ENCODE assay signal across 8 cellular contexts in the genomic region with DNA sequence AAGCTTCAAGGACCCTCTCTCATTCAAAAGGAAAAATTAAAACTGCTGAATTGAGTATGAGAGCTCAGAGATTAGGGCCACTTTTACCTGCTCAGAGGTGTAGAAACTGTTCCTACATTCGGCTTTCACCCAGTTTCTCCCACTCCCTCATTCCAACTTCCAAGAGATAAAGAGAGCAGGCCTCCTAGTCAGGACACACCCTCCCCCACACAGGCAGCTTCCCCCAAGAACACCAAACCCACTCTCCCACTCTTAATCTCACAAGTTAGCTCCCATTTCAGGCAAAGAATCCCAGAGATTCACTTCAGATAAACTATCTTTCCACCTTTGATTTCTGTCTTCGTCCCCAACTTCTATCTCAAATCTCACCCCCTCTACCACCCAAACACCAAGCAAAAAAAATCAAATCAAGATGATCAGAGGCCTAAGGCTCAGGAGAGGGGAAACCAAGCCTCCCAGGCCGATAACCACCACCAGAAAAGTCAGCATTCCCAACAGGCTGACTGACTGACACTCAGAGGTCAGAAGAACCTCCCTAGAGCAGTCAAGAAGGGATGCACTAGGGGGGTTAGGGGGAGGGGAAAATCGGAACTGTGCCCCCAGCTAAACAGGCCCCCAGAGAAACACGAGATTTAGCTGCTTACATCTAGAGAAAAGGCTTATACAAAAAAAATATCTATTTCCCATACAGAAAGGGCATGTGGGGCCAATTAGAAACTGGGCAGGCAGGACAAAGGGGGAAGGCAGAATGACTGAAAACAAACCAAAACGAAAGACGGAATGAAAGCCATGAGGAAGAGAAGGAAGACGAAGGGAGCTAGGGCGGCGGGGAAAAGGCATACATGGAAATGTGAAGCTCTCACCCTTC. TPM values are rescaled to one million over a fixed set of nuclear protein-coding genes. Genes with fewer than 3 reads are reported as not detected.
DNase-seq lines count a peak whose midpoint lies in the region; ATAC-seq and TF ChIP-seq lines count a peak whose summit lies in the region.

No MANE protein-coding gene starts in this region.

- no peak for TF ChIP-seq CTCF in thoracic aorta (IDR thresholded peaks at IDR 0.05)

- no peak for ATAC-seq in thoracic aorta (ENCODE audit: insufficient number of reproducible peaks, low FRiP score, low read depth)
- no peak for ATAC-seq in GM18511 (IDR thresholded peaks at IDR 0.05; ENCODE audit: unreplicated experiment)

- H3K27ac Mint-ChIP-seq in activated CD4-positive, alpha-beta T cell treated with anti-CD3 and anti-CD28 coated beads, Interleukin-2, amount 10 ng/mL, durations not matched to agents 24 days and 14 days = peak overlapping the region; percentile 90

- intact Hi-C loops in activated CD4-positive, alpha-beta T cell treated with anti-CD3 and anti-CD28 coated beads, Interleukin-2, amount 10 ng/mL, durations not matched to agents 24 days and 14 days (cut with micrococcal nuclease) = loop anchor here (1.0 kb wide), 1 partner anchor 25 kb away; the partner anchor contains the start of genes ACIN1 and C14orf119

- H3K4me1 Mint-ChIP-seq in activated CD4-positive, alpha-beta T cell treated with anti-CD3 and anti-CD28 coated beads, Interleukin-2, amount 10 ng/mL, durations not matched to agents 24 days and 14 days = peaks cover 28% of the 10 kb centered on the region

- DNase-seq in activated CD4-positive, alpha-beta T cell treated with anti-CD3 and anti-CD28 coated beads, Interleukin-2, amount 10 ng/mL, durations not matched to agents 24 days and 14 days = peak; percentile 58
- no peak for DNase-seq in activated CD4-positive, alpha-beta T cell treated with anti-CD3 and anti-CD28 coated beads, Interleukin-2, amount 50 U/mL, for 1 hour
- peak; percentile 49 for DNase-seq in adipocyte (ENCODE audit: low read depth)
- no peak for DNase-seq in thoracic aorta (ENCODE audit: low spot score)
- DNase-seq in NCI-H345 treated with DMSO at 0.1 percent for 48 hours (lab: John Stamatoyannopoulos, UW; ENCODE audit: unreplicated experiment) = no peak
- DNase-seq in NCI-H526 (lab: John Stamatoyannopoulos, UW) = no peak

- H3K9me3 ChIP-seq in adipocyte (ENCODE audit: control insufficient read depth, low read length) (no peaks in the 10 kb centered on the region), thoracic aorta (no peaks in the 10 kb centered on the region)

- H3K36me3 ChIP-seq in adipocyte (ENCODE audit: control insufficient read depth, insufficient read depth, low read length, severe bottlenecking) (peaks cover 70% of the 10 kb centered on the region), thoracic aorta (peaks cover 45% of the 10 kb centered on the region)

- H3K27ac ChIP-seq in layer of hippocampus (ENCODE audit: low read depth, low read length) (peak overlapping the region; percentile 94), thoracic aorta (peak overlapping the region; percentile 4 to 78)

- no peaks in the 10 kb centered on the region for H3K27me3 Mint-ChIP-seq in activated CD4-positive, alpha-beta T cell treated with anti-CD3 and anti-CD28 coated beads, Interleukin-2, amount 10 ng/mL, durations not matched to agents 24 days and 14 days

- H3K36me3 Mint-ChIP-seq in activated CD4-positive, alpha-beta T cell treated with anti-CD3 and anti-CD28 coated beads, Interleukin-2, amount 10 ng/mL, durations not matched to agents 24 days and 14 days (ENCODE audit: low read depth) = peaks cover 55% of the 10 kb centered on the region

- peak overlapping the region; percentile 98 for H3K4me3 Mint-ChIP-seq in activated CD4-positive, alpha-beta T cell treated with anti-CD3 and anti-CD28 coated beads, Interleukin-2, amount 10 ng/mL, durations not matched to agents 24 days and 14 days

- peak overlapping the region; percentile 95 for H3K4me3 ChIP-seq in adipocyte (ENCODE audit: low read length)
- peak overlapping the region; percentile 90 for H3K4me3 ChIP-seq in thoracic aorta

- H3K4me1 ChIP-seq in adipocyte (ENCODE audit: control insufficient read depth, insufficient read depth, low read length) = peaks cover 61% of the 10 kb centered on the region
- H3K4me1 ChIP-seq in thoracic aorta (ENCODE audit: control insufficient read depth in 1 of 2, low read depth in 2 of 2) = peaks cover 16 to 30% of the 10 kb centered on the region in 2 donors

- no peaks in the 10 kb centered on the region for H3K9me3 Mint-ChIP-seq in activated CD4-positive, alpha-beta T cell treated with anti-CD3 and anti-CD28 coated beads, Interleukin-2, amount 10 ng/mL, durations not matched to agents 24 days and 14 days

- H3K9ac ChIP-seq in adipocyte (ENCODE audit: low read length) = peak overlapping the region; percentile 99

- H3K27me3 ChIP-seq in adipocyte (replicated peaks; ENCODE audit: control insufficient read depth, insufficient read depth, low read length) (no peaks in the 10 kb centered on the region), layer of hippocampus (ENCODE audit: control insufficient read depth, insufficient read depth, low read length) (no peaks in the 10 kb centered on the region), thoracic aorta (replicated peaks; ENCODE audit: insufficient read depth) (no peaks in the 10 kb centered on the region)

RNA-seq across cellular contexts. Expression of gene CDH24, which starts 13.2 kb away (rescaled TPM):
- total RNA-seq in activated CD4-positive, alpha-beta T cell treated with anti-CD3 and anti-CD28 coated beads, Interleukin-2, amount 10 ng/mL, durations not matched to agents 24 days and 14 days = 1.6 and 1.7 TPM in 2 replicates
- total RNA-seq in thoracic aorta = 1 to 10 TPM; 1.1 to 6.2 TPM

RNA-seq across cellular contexts. Expression of gene ACIN1, which starts 24.4 kb away (rescaled TPM):
- total RNA-seq in activated CD4-positive, alpha-beta T cell treated with anti-CD3 and anti-CD28 coated beads, Interleukin-2, amount 10 ng/mL, durations not matched to agents 24 days and 14 days = 221 and 224 TPM in 2 replicates
- 100 to 1,000 TPM; 117 to 154 TPM for total RNA-seq in thoracic aorta

RNA-seq across cellular contexts. Expression of gene C14orf119, which starts 24.8 kb away (rescaled TPM):
- 50.9 and 54.3 TPM in 2 replicates for total RNA-seq in activated CD4-positive, alpha-beta T cell treated with anti-CD3 and anti-CD28 coated beads, Interleukin-2, amount 10 ng/mL, durations not matched to agents 24 days and 14 days
- 10 to 100 TPM; 18.0 to 18.4 TPM for total RNA-seq in thoracic aorta

RNA-seq across cellular contexts. Expression of gene PSMB11, which starts 28.5 kb away (rescaled TPM):
- total RNA-seq in activated CD4-positive, alpha-beta T cell treated with anti-CD3 and anti-CD28 coated beads, Interleukin-2, amount 10 ng/mL, durations not matched to agents 24 days and 14 days = not detected in 2 replicates
- not detected for total RNA-seq in thoracic aorta

RNA-seq across cellular contexts. Expression of gene CIROP, which starts 34.3 kb away (rescaled TPM):
- total RNA-seq in activated CD4-positive, alpha-beta T cell treated with anti-CD3 and anti-CD28 coated beads, Interleukin-2, amount 10 ng/mL, durations not matched to agents 24 days and 14 days = not detected in 2 replicates
- total RNA-seq in thoracic aorta = 1 to 10 TPM in 1 of 2 donors, not detected in 1; 1.1 TPM

Comparison
In these comparisons a context has a peak if more than half of its experiments do, and no peak if none do; other contexts are left out.
1. DNase-seq: peak in activated CD4-positive, alpha-beta T cell treated with anti-CD3 and anti-CD28 coated beads, Interleukin-2, amount 10 ng/mL, durations not matched to agents 24 days and 14 days (single experiment) and adipocyte (single experiment); none in activated CD4-positive, alpha-beta T cell treated with anti-CD3 and anti-CD28 coated beads, Interleukin-2, amount 50 U/mL, for 1 hour (single experiment), thoracic aorta (single experiment), NCI-H345 treated with DMSO at 0.1 percent for 48 hours (single experiment) and NCI-H526 (0 of 2).